In the genomic region with DNA sequence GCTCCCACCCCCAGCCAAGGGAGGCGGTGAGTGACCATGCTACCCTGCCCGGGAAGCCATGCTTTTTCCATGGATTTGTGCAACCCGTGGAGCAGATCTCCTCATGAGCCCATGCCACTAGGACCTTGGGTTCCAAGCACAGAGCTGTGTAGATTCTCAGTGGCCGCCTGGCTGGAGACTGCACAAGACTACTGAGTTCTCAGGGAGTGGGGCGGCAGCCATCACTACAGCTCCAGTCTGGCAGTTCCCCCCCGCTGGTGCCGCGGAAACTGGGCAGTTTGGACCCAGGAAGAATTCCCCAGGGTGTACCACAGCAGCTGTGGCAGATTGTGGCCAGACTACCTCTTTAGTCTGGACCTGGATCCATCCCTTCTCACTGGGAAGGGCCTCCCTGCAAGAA, we compare ENCODE assay signal across 7 cellular contexts.
"Had no signal": no experiment of that assay in that cellular context is flagged by ENCODE, and none has a peak within 500 bp of the region (broad histone marks: within the 10 kb centered on the region; RNA-seq: fewer than 3 reads in every experiment).

No MANE protein-coding gene starts in this region.

- H3K4me3 ChIP-seq: K562 had no signal

- DNase-seq: IMR-90, KBM-7, KG1 had no signal

- ATAC-seq: HepG2, K562 had no signal

- FAIRE-seq: HepG2, HTR-8/SVneo, K562 had no signal

- H3K27ac ChIP-seq: HL-60 had no signal
